ENCODE assay signal across 32 cellular contexts in the genomic region with DNA sequence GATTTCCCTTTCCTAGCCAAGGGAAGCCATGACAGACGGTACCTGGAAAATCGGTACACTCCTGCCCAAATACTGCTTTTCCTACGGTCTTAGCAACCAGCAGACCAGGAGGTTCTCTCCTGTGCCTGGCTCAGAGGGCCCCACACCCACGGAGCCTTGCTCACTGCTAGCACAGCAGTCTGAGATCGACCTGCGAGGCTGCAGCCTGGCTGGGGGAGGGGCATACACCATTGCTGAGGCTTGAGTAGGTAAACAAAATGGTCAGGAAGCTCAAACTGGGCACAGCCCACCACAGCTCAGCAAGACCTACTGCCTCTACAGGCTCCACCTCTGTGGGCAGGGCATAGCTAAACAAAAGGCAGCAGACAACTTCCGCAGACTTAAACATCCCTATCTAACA. TPM values are rescaled to one million over a fixed set of nuclear protein-coding genes. Genes with fewer than 3 reads are reported as not detected.
"Had no signal": no experiment of that assay in that cellular context is flagged by ENCODE, and none has a peak within 500 bp of the region (broad histone marks: within the 10 kb centered on the region; RNA-seq: fewer than 3 reads in every experiment).

No MANE protein-coding gene starts in this region.

- H3K27me3 ChIP-seq: testis, tibial nerve, vagina had no signal

- H3K27me3 Mint-ChIP-seq: stimulated activated naive CD8-positive, alpha-beta T cell treated with anti-CD3 and anti-CD28 coated beads, Interleukin-15, amount 100 ng/mL, for 72 hours had no signal

- H3K4me1 ChIP-seq: parathyroid adenoma, prostate gland, spleen, testis, tibial nerve, upper lobe of right lung, vagina had no signal

- DNase-seq: effector CD4-positive, alpha-beta T cell; heart left ventricle; hippocampal formation; left cardiac atrium; mucosa of descending colon; naive thymus-derived CD8-positive, alpha-beta T cell; spleen; stimulated activated CD4-positive, alpha-beta T cell treated with anti-CD3 and anti-CD28 coated beads, Interleukin-15, amount 100 ng/mL, for 24 hours; stimulated activated CD4-positive, alpha-beta T cell treated with anti-CD3 and anti-CD28 coated beads, Interleukin-1b, Interleukin-23, amount 100 ng/mL, for 48 hours; stimulated activated CD4-positive, alpha-beta T cell treated with anti-CD3 and anti-CD28 coated beads, Interleukin-4, amount 100 ng/mL, for 24 hours; stimulated activated naive CD8-positive, alpha-beta T cell treated with anti-CD3 and anti-CD28 coated beads, Interleukin-15, amount 100 ng/mL, for 72 hours; testis; upper lobe of right lung had no signal

- H3K9ac ChIP-seq: parathyroid adenoma had no signal

- H3K36me3 ChIP-seq: heart left ventricle, prostate gland, spleen, tibial nerve, upper lobe of right lung, vagina had no signal

- H3K9me3 ChIP-seq: heart left ventricle, mucosa of descending colon, prostate gland, testis, tibial nerve, upper lobe of right lung, vagina had no signal

- H3K4me3 Mint-ChIP-seq: naive thymus-derived CD8-positive, alpha-beta T cell; stimulated activated memory B cell treated with anti-CD40 and anti-IgM and Interleukin-4, amounts not matched to agents 10 μg/mL and 1 μg/mL and 100 μg/mL, for 72 hours; stimulated activated naive CD8-positive, alpha-beta T cell treated with anti-CD3 and anti-CD28 coated beads, Interleukin-15, amount 100 ng/mL, for 72 hours had no signal

- H3K27ac Mint-ChIP-seq: naive thymus-derived CD8-positive, alpha-beta T cell; stimulated activated memory B cell treated with anti-CD40 and anti-IgM and Interleukin-4, amounts not matched to agents 10 μg/mL and 1 μg/mL and 100 μg/mL, for 72 hours; stimulated activated naive CD8-positive, alpha-beta T cell treated with anti-CD3 and anti-CD28 coated beads, Interleukin-15, amount 100 ng/mL, for 72 hours had no signal

- H3K27ac ChIP-seq: coronary artery, heart left ventricle, parathyroid adenoma, prostate gland, spleen, testis, tibial nerve, upper lobe of right lung, vagina had no signal

- H2AFZ ChIP-seq: parathyroid adenoma had no signal

- H3K4me1 Mint-ChIP-seq: naive thymus-derived CD8-positive, alpha-beta T cell; stimulated activated memory B cell treated with anti-CD40 and anti-IgM and Interleukin-4, amounts not matched to agents 10 μg/mL and 1 μg/mL and 100 μg/mL, for 72 hours; stimulated activated naive CD8-positive, alpha-beta T cell treated with anti-CD3 and anti-CD28 coated beads, Interleukin-15, amount 100 ng/mL, for 72 hours had no signal

- H3K4me3 ChIP-seq: coronary artery, heart left ventricle, mucosa of descending colon, prostate gland, spleen, testis, tibial nerve, upper lobe of right lung, vagina had no signal

- H3K36me3 Mint-ChIP-seq: stimulated activated memory B cell treated with anti-CD40 and anti-IgM and Interleukin-4, amounts not matched to agents 10 μg/mL and 1 μg/mL and 100 μg/mL, for 72 hours had no signal

RNA-seq across cellular contexts. Expression of gene CD207, which starts 6.8 kb away (rescaled TPM):
- total RNA-seq: chondrocyte; fibroblast of lung; frontal cortex; glomerular endothelial cell; liver; lung microvascular endothelial cell; naive thymus-derived CD8-positive, alpha-beta T cell; renal cortical epithelial cell; subcutaneous adipose tissue had no signal
- polyA plus RNA-seq: keratinocyte; liver; naive thymus-derived CD8-positive, alpha-beta T cell had no signal

RNA-seq across cellular contexts. Expression of gene CLEC4F, which starts 22.0 kb away (rescaled TPM):
- total RNA-seq: chondrocyte; fibroblast of lung; frontal cortex; naive thymus-derived CD8-positive, alpha-beta T cell; renal cortical epithelial cell; skeletal muscle tissue had no signal
- polyA plus RNA-seq: fibroblast of lung; keratinocyte; naive thymus-derived CD8-positive, alpha-beta T cell had no signal

RNA-seq across cellular contexts. Expression of gene FIGLA, which starts 52.0 kb away (rescaled TPM):
- total RNA-seq: chondrocyte; dermis microvascular lymphatic vessel endothelial cell; fibroblast of lung; frontal cortex; glomerular endothelial cell; heart left ventricle; left cardiac atrium; liver; lung microvascular endothelial cell; mesenteric fat pad; mucosa of descending colon; naive thymus-derived CD8-positive, alpha-beta T cell; omental fat pad; prostate gland; renal cortical epithelial cell; skeletal muscle tissue; spleen; subcutaneous adipose tissue; tibial nerve; upper lobe of right lung; vagina had no signal
- polyA plus RNA-seq: fibroblast of lung; heart left ventricle; keratinocyte; liver; naive thymus-derived CD8-positive, alpha-beta T cell had no signal

RNA-seq across cellular contexts. Expression of gene VAX2, which starts 58.0 kb away (rescaled TPM):
- total RNA-seq: dermis microvascular lymphatic vessel endothelial cell; frontal cortex; liver; lung microvascular endothelial cell; naive thymus-derived CD8-positive, alpha-beta T cell; spleen; vagina had no signal
- polyA plus RNA-seq: naive thymus-derived CD8-positive, alpha-beta T cell had no signal
